19 cellular contexts compared by ENCODE assay signal in genomic region chr4:8122746-8123145, GRCh38. TPM values are rescaled to one million over a fixed set of nuclear protein-coding genes. Genes with fewer than 3 reads are reported as not detected.
A peak's percentile ranks its signal among the peaks of the same experiment; 100 is the strongest.
DNase-seq lines count a peak whose midpoint lies in the region; ATAC-seq, FAIRE-seq and TF ChIP-seq lines count a peak whose summit lies in the region.
"Had no signal": no experiment of that assay in that cellular context is flagged by ENCODE, and none has a peak within 500 bp of the region (broad histone marks: within the 10 kb centered on the region; RNA-seq: fewer than 3 reads in every experiment).

No MANE protein-coding gene starts in this region.

- H3K36me3 Mint-ChIP-seq in MCF 10A (ENCODE audit: insufficient read depth, unreplicated experiment) (peaks cover 18% of the 10 kb centered on the region), nephron (ENCODE audit: low read depth) (no peaks in the 10 kb centered on the region)

- peak overlapping the region; percentile 14 for H2AFZ ChIP-seq in IMR-90 (replicated peaks; ENCODE audit: low read length, poor library complexity)

- H4K5ac ChIP-seq in IMR-90 (ENCODE audit: low read depth, low read length), result no peak overlapping the region

- 80% methylated on average over 1 of the region's 10 CpGs; no CpG with 5 or more reads in 1 of the 2 experiments for WGBS in IMR-90 (ENCODE audit: extremely low coverage in 2 of 2, insufficient read length in 1 of 2), 2 experiments
- 67 to 86% (median 71%) methylated on average over 10 of the region's 10 CpGs for WGBS in psoas muscle, 3 donors

- H2BK15ac ChIP-seq in IMR-90 (ENCODE audit: low read depth, low read length), result no peak overlapping the region

- H3K4me2 ChIP-seq in IMR-90 (ENCODE audit: low read depth, low read length), result no peak overlapping the region

- no peaks in the 10 kb centered on the region for H3K9me3 Mint-ChIP-seq in MCF 10A (ENCODE audit: unreplicated experiment)
- H3K9me3 Mint-ChIP-seq in nephron, result no peaks in the 10 kb centered on the region

- H3K23ac ChIP-seq in IMR-90 (ENCODE audit: low read depth, low read length), result no peak overlapping the region

- dilution Hi-C loops in IMR-90 (cut with HindIII; ENCODE audit: low sequenced_read_pairs, unreplicated experiment), result no loop called here

- TF ChIP-seq CTCF in MCF 10A (IDR thresholded peaks at IDR 0.05; ENCODE audit: unreplicated experiment) (no peak), breast epithelium (IDR thresholded peaks at IDR 0.05) (no peak), IMR-90 (conservative IDR thresholded peaks at IDR 0.05; ENCODE audit: low read depth, low read length) (no peak), nephron (IDR thresholded peaks at IDR 0.05; ENCODE audit: unreplicated experiment in 3 of 3) (no peak), psoas muscle (IDR thresholded peaks at IDR 0.05) (no peak)

- no peak overlapping the region for H3K14ac ChIP-seq in IMR-90 (replicated peaks; ENCODE audit: low read depth, low read length)

- no peak for TF ChIP-seq RAD21 in IMR-90 (IDR thresholded peaks at IDR 0.05; ENCODE audit: low read length)

- H3K4me3 ChIP-seq in breast epithelium (no peak overlapping the region), IMR-90 (ENCODE audit: insufficient read depth, low read depth, low read length) (no peak overlapping the region), psoas muscle (peak overlapping the region; percentile 79)
- H3K4me3 ChIP-seq: HAP-1 had no signal

- no peak overlapping the region for H4K8ac ChIP-seq in IMR-90 (ENCODE audit: low read depth in 2 of 2, low read length in 2 of 2)

- CTCF ChIA-PET in MCF 10A (lab: Yijun Ruan, JAX) (no interaction called here), IMR-90 (lab: Yijun Ruan, JAX) (no interaction called here)

- H4K91ac ChIP-seq in IMR-90 (ENCODE audit: insufficient read depth, low read depth, low read length), result no peak overlapping the region

- H4K20me1 ChIP-seq in IMR-90 (ENCODE audit: insufficient read depth, low read length), result no peaks in the 10 kb centered on the region

- peak overlapping the region; percentile 32 for H3K27ac Mint-ChIP-seq in MCF 10A (ENCODE audit: low read depth, unreplicated experiment)
- peak overlapping the region; percentile 66 to 94 (median 76) for H3K27ac Mint-ChIP-seq in nephron
- H3K27ac Mint-ChIP-seq: B cell had no signal

- no peak overlapping the region for H2BK120ac ChIP-seq in IMR-90 (ENCODE audit: low read depth, low read length)

- no peak overlapping the region for H2BK20ac ChIP-seq in IMR-90 (ENCODE audit: low read depth, low read length)

- BruUV-seq in MCF 10A (replicated peaks; lab: Mats Ljungman, UMichigan), result no TSS peak
- no TSS peak for BruUV-seq in IMR-90 (replicated peaks; lab: Mats Ljungman, UMichigan)

- H3K27me3 ChIP-seq in breast epithelium (no peaks in the 10 kb centered on the region), IMR-90 (ENCODE audit: control insufficient read depth, insufficient read depth, low read length) (peaks cover 58% of the 10 kb centered on the region), psoas muscle (ENCODE audit: insufficient read depth in 3 of 3, low read length in 2 of 3) (no peaks in the 10 kb centered on the region)

- intact Hi-C loops in MCF 10A (cut with micrococcal nuclease) (no loop called here), breast epithelium (cut with DNase I; ENCODE audit: low total_unique reads) (no loop called here), IMR-90 (cut with micrococcal nuclease) (no loop called here), psoas muscle (cut with DNase I) (loop anchor here in 1 of 2 donors (5.0 kb wide), 1 partner anchor 35 kb away; the partner anchor contains the start of gene ABLIM2)

- H3K9me3 ChIP-seq in breast epithelium, result no peaks in the 10 kb centered on the region
- no peaks in the 10 kb centered on the region for H3K9me3 ChIP-seq in IMR-90 (ENCODE audit: control insufficient read depth, insufficient read depth, low read length)
- no peaks in the 10 kb centered on the region for H3K9me3 ChIP-seq in psoas muscle
- H3K9me3 ChIP-seq: HAP-1 had no signal

- H3K4me1 ChIP-seq in breast epithelium (no peaks in the 10 kb centered on the region), IMR-90 (ENCODE audit: control insufficient read depth, insufficient read depth, low read length) (peaks cover 2% of the 10 kb centered on the region; the same call in 1 of the 2 replicates), psoas muscle (peaks cover 68% of the 10 kb centered on the region)
- H3K4me1 ChIP-seq: HAP-1 had no signal

- FAIRE-seq in HTR-8/SVneo (lab: Jason Lieb, UNC), result no peak
- FAIRE-seq: GM12892 had no signal

- in situ Hi-C loops in IMR-90 (cut with MboI; ENCODE audit: low sequenced_read_pairs), result no loop called here

- no peak for ATAC-seq in IMR-90 (ENCODE audit: low read depth)
- no peak for ATAC-seq in psoas muscle

- H3K79me1 ChIP-seq in IMR-90 (ENCODE audit: low read depth in 1 of 2, low read length in 2 of 2), result no peaks in the 10 kb centered on the region

- POLR2A ChIA-PET in MCF 10A (lab: Yijun Ruan, JAX), result no interaction called here
- POLR2A ChIA-PET in IMR-90 (lab: Charles Lee; ENCODE audit: unreplicated experiment), result no interaction called here

- H3K18ac ChIP-seq in IMR-90 (ENCODE audit: low read depth, low read length), result no peak overlapping the region

- no peak overlapping the region for H3K4ac ChIP-seq in IMR-90 (ENCODE audit: low read depth, low read length)

- no peak overlapping the region for H3K9ac ChIP-seq in IMR-90 (ENCODE audit: low read depth, low read length)

- no peak overlapping the region for H2AK5ac ChIP-seq in IMR-90 (ENCODE audit: low read depth, low read length)

- H3K9me1 ChIP-seq in IMR-90 (ENCODE audit: insufficient read depth, low read length), result no peaks in the 10 kb centered on the region

- H3K27me3 Mint-ChIP-seq in MCF 10A (ENCODE audit: insufficient read depth, unreplicated experiment) (peaks cover 13% of the 10 kb centered on the region), nephron (ENCODE audit: low read depth) (peaks cover 8% of the 10 kb centered on the region)
- H3K27me3 Mint-ChIP-seq: B cell had no signal

- H3K56ac ChIP-seq in IMR-90 (ENCODE audit: extremely low read depth, insufficient read depth, low read length), result no peak overlapping the region

- H2AK9ac ChIP-seq in IMR-90 (replicated peaks; ENCODE audit: low read depth, low read length, poor library complexity), result peak overlapping the region; percentile 28

- H3K4me1 Mint-ChIP-seq in MCF 10A (ENCODE audit: insufficient read depth, unreplicated experiment) (no peaks in the 10 kb centered on the region), nephron (peaks cover 39% of the 10 kb centered on the region)

- TF ChIP-seq POLR2A in breast epithelium (IDR thresholded peaks at IDR 0.05), result no peak
- no peak for TF ChIP-seq POLR2A in IMR-90 (IDR thresholded peaks at IDR 0.05; ENCODE audit: low read depth, low read length)

- H3K27ac ChIP-seq in breast epithelium, result no peak overlapping the region
- no peak overlapping the region for H3K27ac ChIP-seq in IMR-90 (ENCODE audit: insufficient read depth, low read length)
- H3K27ac ChIP-seq in psoas muscle, result peak overlapping the region; percentile 98
- H3K27ac ChIP-seq: 22Rv1 had no signal

- DNase-seq in MCF 10A (ENCODE audit: unreplicated experiment), result no peak
- no peak for DNase-seq in breast epithelium (ENCODE audit: low spot score in 2 of 2)
- no peak for DNase-seq in IMR-90
- DNase-seq in psoas muscle, result peak in 1 of 2 donors; percentile 51
- DNase-seq in T-helper 9 cell, result no peak
- no peak for DNase-seq in HTR-8/SVneo (ENCODE audit: insufficient read length, low spot score)
- DNase-seq in SHP77 (lab: John Stamatoyannopoulos, UW), result no peak
- DNase-seq: DMS153, DND-41, Karpas-422, NCI-H1105, NCI-H1436 treated with DMSO at 0.1 percent for 48 hours, NCI-H187 treated with DMSO at 0.1 percent for 48 hours, NCI-H774 had no signal

- no peak overlapping the region for H2BK5ac ChIP-seq in IMR-90 (ENCODE audit: low read depth, low read length, poor library complexity, severe bottlenecking)

- H3K4me3 Mint-ChIP-seq in MCF 10A (ENCODE audit: unreplicated experiment) (no peak overlapping the region), nephron (no peak overlapping the region)
- H3K4me3 Mint-ChIP-seq: B cell had no signal

- H3K36me3 ChIP-seq in breast epithelium, result no peaks in the 10 kb centered on the region
- H3K36me3 ChIP-seq in IMR-90 (ENCODE audit: control insufficient read depth, insufficient read depth, low read length), result no peaks in the 10 kb centered on the region
- peaks cover 0 to 28% of the 10 kb centered on the region in 2 donors for H3K36me3 ChIP-seq in psoas muscle (ENCODE audit: insufficient read depth in 1 of 2, low read depth in 1 of 2)
- H3K36me3 ChIP-seq: HAP-1 had no signal

TF ChIP-seq in IMR-90, 13 proteins besides CTCF, POLR2A, EP300 and RAD21:
- TF ChIP-seq RFX5 (IDR thresholded peaks at IDR 0.05; ENCODE audit: low read depth, low read length) (no peak), CEBPB (IDR thresholded peaks at IDR 0.05; ENCODE audit: low read depth, low read length) (no peak), SMC3 (IDR thresholded peaks at IDR 0.05; ENCODE audit: low read depth, low read length) (no peak), FOS (IDR thresholded peaks at IDR 0.05; ENCODE audit: low read depth, low read length) (no peak), ELK1 (IDR thresholded peaks at IDR 0.05; ENCODE audit: borderline replicate concordance, low read depth, low read length) (no peak), RCOR1 (IDR thresholded peaks at IDR 0.05; ENCODE audit: insufficient replicate concordance, low read length) (no peak)

RNA-seq across cellular contexts. Expression of gene ABLIM2, which starts 35.9 kb away (rescaled TPM):
- 5.3 and 5.4 TPM in 2 replicates for total RNA-seq in MCF 10A (2022)
- 10 to 100 TPM in 1 of 3 donors, 1 to 10 TPM in 2; 4.8 to 11.5 (median 8.2) TPM for total RNA-seq in breast epithelium
- under 0.01 TPM in 2 replicates for total RNA-seq in IMR-90 (2012; rRNA removed)
- polyA plus RNA-seq in IMR-90 (2012; rRNA removed), result 0.07 and 0.10 TPM in 2 replicates
- 0.05 and 0.08 TPM in 2 replicates for polyA plus RNA-seq in IMR-90 (2012; cell fraction: cytosol; rRNA removed)
- 0.08 TPM in 2 replicates for polyA plus RNA-seq in IMR-90 (2012; cell fraction: nucleus; rRNA removed; ENCODE audit: low replicate concordance)
- 100 to 1,000 TPM; 127 to 956 (median 461) TPM for total RNA-seq in psoas muscle
- 100 to 1,000 TPM in 2 of 3 donors, 10 to 100 TPM in 1; 82.2 to 295 (median 123) TPM for polyA plus RNA-seq in psoas muscle

Comparison
In these comparisons a context has a peak if more than half of its experiments do, and no peak if none do; other contexts are left out.
1. RNA of gene ABLIM2, which starts 35.9 kb away (total RNA-seq): 127 to 956 TPM in psoas muscle; 4.8 to 11.5 TPM in breast epithelium, 5.3 to 5.4 TPM in MCF 10A and under 0.01 TPM in IMR-90; every median in the first group is over 10 times any median in the second.